1 cellular context compared by ENCODE assay signal in the genomic region with DNA sequence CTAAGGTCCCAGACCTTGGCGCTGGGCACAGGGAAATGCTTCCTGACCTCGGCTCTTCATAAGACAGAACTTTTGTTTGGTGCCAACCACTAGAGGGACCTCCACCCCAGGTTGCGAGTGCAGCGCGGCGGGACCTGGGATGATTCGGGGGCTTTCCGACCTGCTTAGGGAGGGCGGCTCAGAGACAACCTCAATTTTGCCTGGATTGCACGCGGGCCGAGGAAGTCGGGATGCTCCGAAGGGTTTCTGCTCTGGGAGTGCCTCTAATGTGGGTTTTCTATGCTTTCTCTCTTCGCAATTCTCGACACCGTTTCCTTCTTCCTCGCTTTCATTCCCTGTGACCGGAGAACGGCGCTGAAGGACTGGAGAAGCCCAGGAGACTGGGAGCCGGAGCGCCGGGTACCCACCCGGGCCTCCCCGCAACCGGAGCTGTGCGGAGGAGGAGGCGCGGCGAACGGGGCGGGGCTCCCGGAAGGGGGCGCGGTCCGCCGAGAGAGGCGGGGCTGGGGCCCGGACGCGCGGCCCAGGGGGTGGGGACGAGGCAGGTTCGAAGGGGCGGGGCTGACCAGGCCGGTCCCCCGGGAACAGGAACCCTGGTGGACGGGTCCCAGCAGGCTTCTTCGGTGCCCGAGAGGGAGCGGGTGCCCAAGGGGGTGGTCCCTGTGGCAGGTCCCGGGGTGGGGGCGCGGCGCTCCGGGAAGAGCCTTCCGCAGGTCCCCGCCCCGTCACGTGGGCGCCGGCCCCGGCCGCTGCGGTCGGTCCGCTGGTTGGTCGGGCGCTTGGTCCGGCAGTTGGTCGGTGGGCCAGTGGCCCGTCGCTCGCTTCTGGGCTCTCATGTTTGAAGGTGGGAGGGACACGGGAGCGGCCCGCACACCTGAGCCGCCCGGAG.
A peak's percentile ranks its signal among the peaks of the same experiment; 100 is the strongest.
TF ChIP-seq lines count a peak whose summit lies in the region.

Gene PPFIBP2, plus strand, starts transcription at position 790 of the 889 bp plus-strand sequence. CDS start 35,477 bp downstream, outside the sequence.

TF ChIP-seq in IMR-90, 13 proteins besides CTCF, POLR2A, EP300 and RAD21:
- TF ChIP-seq MAZ (IDR thresholded peaks at IDR 0.05; ENCODE audit: borderline replicate concordance, low read depth, low read length) (no peak), USF2 (IDR thresholded peaks at IDR 0.05; ENCODE audit: low read depth, low read length) (peak; percentile 92), SMC3 (IDR thresholded peaks at IDR 0.05; ENCODE audit: low read depth, low read length) (peak; percentile 37)
